8 cellular contexts compared by ENCODE assay signal in genomic region chr5:150484964-150485769, GRCh38. TPM values are rescaled to one million over a fixed set of nuclear protein-coding genes. Genes with fewer than 3 reads are reported as not detected.
DNase-seq lines count a peak whose midpoint lies in the region; ATAC-seq and TF ChIP-seq lines count a peak whose summit lies in the region.

No MANE protein-coding gene starts in this region.

- peaks cover 7 to 16% (median 12%) of the 10 kb centered on the region in 7 donors for H3K4me1 Mint-ChIP-seq in naive thymus-derived CD4-positive, alpha-beta T cell

- peak overlapping the region; percentile 64 to 89 (median 78) for H3K4me3 Mint-ChIP-seq in naive thymus-derived CD4-positive, alpha-beta T cell

- no peaks in the 10 kb centered on the region for H3K79me2 ChIP-seq in KMS-11 (ENCODE audit: insufficient read depth, low read depth)

- H3K9ac ChIP-seq in KMS-11: peak overlapping the region; percentile 90; the same call in 1 of the 2 replicates

- CTCF ChIA-PET in naive thymus-derived CD4-positive, alpha-beta T cell (lab: Charles Lee): interaction anchor here (0.8 kb wide), 1 partner anchor 15 kb away, joined by 3 read pairs; no protein-coding TSS in a partner anchor

- ATAC-seq in naive thymus-derived CD4-positive, alpha-beta T cell: no peak
- ATAC-seq in HG03159 (IDR thresholded peaks at IDR 0.05; ENCODE audit: unreplicated experiment): no peak
- no peak for ATAC-seq in GM18907 (IDR thresholded peaks at IDR 0.05; ENCODE audit: unreplicated experiment)

- no peak for TF ChIP-seq CTCF in BE2C (IDR thresholded peaks at IDR 0.05; ENCODE audit: low read depth, low read length)
- no peak for TF ChIP-seq CTCF in KMS-11 (conservative IDR thresholded peaks at IDR 0.05; ENCODE audit: low read depth, low read length)
- no peak for TF ChIP-seq CTCF in choroid plexus epithelial cell (conservative IDR thresholded peaks at IDR 0.05; ENCODE audit: low read depth, low read length)

- H2AFZ ChIP-seq in KMS-11 (ENCODE audit: low read depth): peak overlapping the region; percentile 79

- no peaks in the 10 kb centered on the region for H3K36me3 Mint-ChIP-seq in naive thymus-derived CD4-positive, alpha-beta T cell

- POLR2A ChIA-PET in naive thymus-derived CD4-positive, alpha-beta T cell (lab: Charles Lee): interaction anchor here (0.7 to 1.4 kb wide), 3 partner anchors 35 to 422 kb away, joined by 3 to 4 read pairs (median 3); partner anchors contain the start of gene RBM22

- H3K27ac ChIP-seq in KMS-11: no peak overlapping the region
- no peak overlapping the region for H3K27ac ChIP-seq in naive thymus-derived CD4-positive, alpha-beta T cell (ENCODE audit: low read depth, low read length)

- no peaks in the 10 kb centered on the region for H3K9me3 ChIP-seq in BE2C
- H3K9me3 ChIP-seq in naive thymus-derived CD4-positive, alpha-beta T cell (ENCODE audit: control insufficient read depth in 2 of 3, low read length in 3 of 3): no peaks in the 10 kb centered on the region

- intact Hi-C loops in naive thymus-derived CD4-positive, alpha-beta T cell (cut with micrococcal nuclease): no loop called here

- peak overlapping the region; percentile 36; the same call in 1 of the 2 replicates for H3K4me2 ChIP-seq in KMS-11

- peak overlapping the region; percentile 70 for H3K4me3 ChIP-seq in BE2C (ENCODE audit: low read depth, low read length)
- no peak overlapping the region for H3K4me3 ChIP-seq in KMS-11 (IDR thresholded peaks at IDR 0.05; ENCODE audit: insufficient read depth, low read depth, low read length)
- peak overlapping the region; percentile 91 for H3K4me3 ChIP-seq in choroid plexus epithelial cell (ENCODE audit: low read depth, low read length)
- H3K4me3 ChIP-seq in naive thymus-derived CD4-positive, alpha-beta T cell (ENCODE audit: low read length): peak overlapping the region; percentile 39

- H3K27me3 ChIP-seq in BE2C (no peaks in the 10 kb centered on the region), KMS-11 (ENCODE audit: insufficient read depth, low read depth) (no peaks in the 10 kb centered on the region)
- H3K27me3 ChIP-seq in naive thymus-derived CD4-positive, alpha-beta T cell (ENCODE audit: control insufficient read depth in 2 of 2, insufficient read depth in 2 of 2, low read length in 2 of 2): no peaks in the 10 kb centered on the region

- DNase-seq in BE2C (no peak), choroid plexus epithelial cell (ENCODE audit: low read depth) (no peak), NCI-H128 (lab: John Stamatoyannopoulos, UW; ENCODE audit: unreplicated experiment) (no peak), dermis blood vessel endothelial cell (no peak)
- DNase-seq in naive thymus-derived CD4-positive, alpha-beta T cell: peak in 2 of 9 donors; percentile 5 to 23

- peaks cover 0 to 39% (median 4%) of the 10 kb centered on the region in 5 donors for H3K27me3 Mint-ChIP-seq in naive thymus-derived CD4-positive, alpha-beta T cell

- no peaks in the 10 kb centered on the region for H4K20me1 ChIP-seq in KMS-11 (ENCODE audit: insufficient read depth)

- H3K9me3 Mint-ChIP-seq in naive thymus-derived CD4-positive, alpha-beta T cell: no peaks in the 10 kb centered on the region

- H3K4me1 ChIP-seq in BE2C (peaks cover 10% of the 10 kb centered on the region), KMS-11 (ENCODE audit: low read depth, poor library complexity, severe bottlenecking) (peaks cover 24% of the 10 kb centered on the region)
- peaks cover 3 to 5% of the 10 kb centered on the region in 2 donors for H3K4me1 ChIP-seq in naive thymus-derived CD4-positive, alpha-beta T cell (ENCODE audit: control insufficient read depth in 2 of 2, insufficient read depth in 2 of 2, low read length in 2 of 2)

- H3K36me3 ChIP-seq in BE2C (no peaks in the 10 kb centered on the region), KMS-11 (ENCODE audit: insufficient read depth) (no peaks in the 10 kb centered on the region)
- H3K36me3 ChIP-seq in naive thymus-derived CD4-positive, alpha-beta T cell (ENCODE audit: control insufficient read depth in 2 of 3, insufficient read depth in 3 of 3, low read length in 3 of 3): no peaks in the 10 kb centered on the region

- peak overlapping the region in 7 of 9 donors; percentile 17 to 82 (median 65) for H3K27ac Mint-ChIP-seq in naive thymus-derived CD4-positive, alpha-beta T cell

RNA-seq across cellular contexts. Expression of gene NDST1, which starts 22.8 kb away (rescaled TPM):
- 26.2 TPM for polyA plus RNA-seq in BE2C (2012; ENCODE audit: insufficient read depth, insufficient read length, low read depth)
- total RNA-seq in naive thymus-derived CD4-positive, alpha-beta T cell: 10 to 100 TPM in 1 of 5 experiments, 1 to 10 TPM in 4; 1.0 to 17.5 (median 1.6) TPM
- polyA plus RNA-seq in naive thymus-derived CD4-positive, alpha-beta T cell: 1 to 10 TPM in 1 of 2 donors, under 1 TPM in 1; 0.69 to 1.1 TPM
- 68.1 and 99.5 TPM in 2 replicates for total RNA-seq in dermis blood vessel endothelial cell

RNA-seq across cellular contexts. Expression of gene RPS14, which starts 35.6 kb away (rescaled TPM):
- polyA plus RNA-seq in BE2C (2012; ENCODE audit: insufficient read depth, insufficient read length, low read depth): 2,025 TPM
- total RNA-seq in naive thymus-derived CD4-positive, alpha-beta T cell: 1,000 to 10,000 TPM; 2,331 to 7,378 (median 6,414) TPM
- over 10,000 TPM in 1 of 2 donors, 1,000 to 10,000 TPM in 1; 8,640 to 11,248 TPM for polyA plus RNA-seq in naive thymus-derived CD4-positive, alpha-beta T cell
- total RNA-seq in dermis blood vessel endothelial cell: 1,615 and 3,652 TPM in 2 replicates
